In genomic region chr11:86740628-86741488, GRCh38 we compare ENCODE assay signal across 8 cellular contexts. TPM values are rescaled to one million over a fixed set of nuclear protein-coding genes. Genes with fewer than 3 reads are reported as not detected.
DNase-seq lines count a peak whose midpoint lies in the region; ATAC-seq and TF ChIP-seq lines count a peak whose summit lies in the region.

No MANE protein-coding gene starts in this region.

- peaks cover 10% of the 10 kb centered on the region for H3K4me1 Mint-ChIP-seq in activated CD8-positive, alpha-beta T cell treated with anti-CD3 and anti-CD28 coated beads for 36 hours (ENCODE audit: low read depth)
- no peaks in the 10 kb centered on the region for H3K4me1 Mint-ChIP-seq in activated CD8-positive, alpha-beta T cell treated with anti-CD3 and anti-CD28 coated beads, Interleukin-2, amount 10 ng/mL, durations not matched to agents 7 days and 5 days (ENCODE audit: low read depth)
- peaks cover 60% of the 10 kb centered on the region for H3K4me1 Mint-ChIP-seq in neural progenitor cell

- H3K79me2 ChIP-seq in SK-N-SH (ENCODE audit: insufficient read depth) (peaks cover 6% of the 10 kb centered on the region; the same call in 1 of the 2 replicates), neural progenitor cell (ENCODE audit: low read depth) (no peaks in the 10 kb centered on the region), OCI-LY7 (ENCODE audit: insufficient read depth, low read depth, low read length) (no peaks in the 10 kb centered on the region)

- TF ChIP-seq RAD21 in SK-N-SH (IDR thresholded peaks at IDR 0.05; ENCODE audit: low read length) = no peak

- CTCF ChIA-PET in activated CD8-positive, alpha-beta T cell treated with anti-CD3 and anti-CD28 coated beads for 36 hours (lab: Charles Lee) = interaction anchor here (0.9 kb wide), 1 partner anchor 19 kb away, joined by 3 read pairs; no protein-coding TSS in a partner anchor
- CTCF ChIA-PET in activated CD8-positive, alpha-beta T cell treated with anti-CD3 and anti-CD28 coated beads, Interleukin-2, amount 10 ng/mL, durations not matched to agents 7 days and 5 days (lab: Charles Lee) = no interaction called here
- CTCF ChIA-PET in SK-N-SH (lab: Yijun Ruan, JAX) (interaction anchor here (1.1 to 1.5 kb wide), 2 partner anchors 12 to 133 kb away, joined by 3 to 4 read pairs; no protein-coding TSS in a partner anchor), OCI-LY7 (lab: Charles Lee; ENCODE audit: unreplicated experiment) (no interaction called here)

- peak in 1 of 2 experiments; percentile 95; a peak in 2 of 4 replicates for TF ChIP-seq EP300 in SK-N-SH (IDR thresholded peaks at IDR 0.05; ENCODE audit: borderline replicate concordance in 1 of 2, low read depth in 1 of 2, low read length in 1 of 2)

- H3K4me1 ChIP-seq in SK-N-SH (ENCODE audit: control insufficient read depth in 1 of 2, insufficient read depth in 2 of 2, low read depth in 1 of 2, low read length in 1 of 2) (peaks cover 11 to 68% of the 10 kb centered on the region in 2 experiments), neural progenitor cell (peaks cover 14% of the 10 kb centered on the region), OCI-LY7 (ENCODE audit: insufficient read depth, low read length, poor library complexity, severe bottlenecking) (no peaks in the 10 kb centered on the region)

- 22% methylated on average over 7 of the region's 7 CpGs for WGBS in SK-N-SH (ENCODE audit: low lambda C conversion rate)

- H3K27ac ChIP-seq in SK-N-SH (ENCODE audit: low read depth in 2 of 2, low read length in 1 of 2) = peak overlapping the region; percentile 92 to 100
- no peak overlapping the region for H3K27ac ChIP-seq in neural progenitor cell
- no peak overlapping the region for H3K27ac ChIP-seq in OCI-LY7 (ENCODE audit: low read depth, low read length, poor library complexity, severe bottlenecking)

- intact Hi-C loops in activated CD8-positive, alpha-beta T cell treated with anti-CD3 and anti-CD28 coated beads for 36 hours (cut with micrococcal nuclease) = no loop called here
- intact Hi-C loops in OCI-LY7 (cut with micrococcal nuclease; ENCODE audit: unreplicated experiment) = no loop called here

- H3K9me3 Mint-ChIP-seq in activated CD8-positive, alpha-beta T cell treated with anti-CD3 and anti-CD28 coated beads for 36 hours = no peaks in the 10 kb centered on the region
- H3K9me3 Mint-ChIP-seq in activated CD8-positive, alpha-beta T cell treated with anti-CD3 and anti-CD28 coated beads, Interleukin-2, amount 10 ng/mL, durations not matched to agents 7 days and 5 days (ENCODE audit: insufficient read depth) = no peaks in the 10 kb centered on the region
- peaks cover 2% of the 10 kb centered on the region for H3K9me3 Mint-ChIP-seq in neural progenitor cell

- H3K4me3 ChIP-seq in SK-N-SH (ENCODE audit: low read depth in 2 of 2, low read length in 1 of 2) = 0 out of 4 replicates have a peak overlapping the region, but pooled peaks of 1 of the 2 experiments have one; percentile 27
- H3K4me3 ChIP-seq in fibroblast of mammary gland (ENCODE audit: control insufficient read depth, low read depth, low read length) = no peak overlapping the region
- no peak overlapping the region for H3K4me3 ChIP-seq in neural progenitor cell
- H3K4me3 ChIP-seq in OCI-LY7 (ENCODE audit: low read depth, low read length, poor library complexity, severe bottlenecking) = no peak overlapping the region

- H3F3A ChIP-seq in SK-N-SH (replicated peaks; ENCODE audit: insufficient read depth) = peaks cover 69% of the 10 kb centered on the region
- H3F3A ChIP-seq in neural progenitor cell (ENCODE audit: low read depth) = no peaks in the 10 kb centered on the region

- POLR2A ChIA-PET in activated CD8-positive, alpha-beta T cell treated with anti-CD3 and anti-CD28 coated beads for 36 hours (lab: Charles Lee) = no interaction called here
- POLR2A ChIA-PET in activated CD8-positive, alpha-beta T cell treated with anti-CD3 and anti-CD28 coated beads, Interleukin-2, amount 10 ng/mL, durations not matched to agents 7 days and 5 days (lab: Charles Lee) = no interaction called here
- POLR2A ChIA-PET in SK-N-SH (lab: Yijun Ruan, JAX) (no interaction called here), OCI-LY7 (lab: Charles Lee) (no interaction called here)

- no peak for TF ChIP-seq CTCF in activated CD8-positive, alpha-beta T cell treated with anti-CD3 and anti-CD28 coated beads for 36 hours (IDR thresholded peaks at IDR 0.05)
- TF ChIP-seq CTCF in SK-N-SH (IDR thresholded peaks at IDR 0.05) = no peak
- TF ChIP-seq CTCF in fibroblast of mammary gland (conservative IDR thresholded peaks at IDR 0.05; ENCODE audit: control insufficient read depth, insufficient read depth, low read depth, low read length) = no peak
- no peak for TF ChIP-seq CTCF in neural progenitor cell (IDR thresholded peaks at IDR 0.05)
- no peak for TF ChIP-seq CTCF in OCI-LY7 (conservative IDR thresholded peaks at IDR 0.05; ENCODE audit: low read length)
- no peak for TF ChIP-seq CTCF in GM13976 (IDR thresholded peaks at IDR 0.05; ENCODE audit: borderline replicate concordance, control extremely low read depth, extremely low read depth, insufficient read depth, missing control alignments)

- H3K4me2 ChIP-seq in SK-N-SH (peak overlapping the region; percentile 72), neural progenitor cell (no peak overlapping the region), OCI-LY7 (ENCODE audit: low read length) (no peak overlapping the region)

- H3K36me3 ChIP-seq in SK-N-SH (replicated peaks in 1 of 2; ENCODE audit: control insufficient read depth in 1 of 2, insufficient read depth in 2 of 2, low read length in 1 of 2) (no peaks in the 10 kb centered on the region), neural progenitor cell (no peaks in the 10 kb centered on the region), OCI-LY7 (ENCODE audit: insufficient read depth, low read length) (no peaks in the 10 kb centered on the region)

- H3K27me3 Mint-ChIP-seq in activated CD8-positive, alpha-beta T cell treated with anti-CD3 and anti-CD28 coated beads for 36 hours = peaks cover 10% of the 10 kb centered on the region
- H3K27me3 Mint-ChIP-seq in activated CD8-positive, alpha-beta T cell treated with anti-CD3 and anti-CD28 coated beads, Interleukin-2, amount 10 ng/mL, durations not matched to agents 7 days and 5 days (ENCODE audit: low read depth) = no peaks in the 10 kb centered on the region
- peaks cover 6% of the 10 kb centered on the region for H3K27me3 Mint-ChIP-seq in neural progenitor cell (ENCODE audit: insufficient read depth, low read depth)

- peak; percentile 35 for ATAC-seq in activated CD8-positive, alpha-beta T cell treated with anti-CD3 and anti-CD28 coated beads for 36 hours
- ATAC-seq in activated CD8-positive, alpha-beta T cell treated with anti-CD3 and anti-CD28 coated beads, Interleukin-2, amount 10 ng/mL, durations not matched to agents 7 days and 5 days = no peak
- ATAC-seq in GM18520 (IDR thresholded peaks at IDR 0.05; ENCODE audit: unreplicated experiment) = no peak

- no TSS peak for BruUV-seq in OCI-LY7 (replicated peaks; lab: Mats Ljungman, UMichigan)

- no peaks in the 10 kb centered on the region for H3K9me3 ChIP-seq in SK-N-SH
- no peaks in the 10 kb centered on the region for H3K9me3 ChIP-seq in neural progenitor cell (ENCODE audit: low read depth)
- no peaks in the 10 kb centered on the region for H3K9me3 ChIP-seq in OCI-LY7 (ENCODE audit: low read length)

- in situ Hi-C loops in GM13976 (cut with MboI; ENCODE audit: low sequenced_read_pairs, unreplicated experiment) = no loop called here

- H3K9ac ChIP-seq in SK-N-SH (peak overlapping the region; percentile 90), neural progenitor cell (no peak overlapping the region)

- H2AFZ ChIP-seq in SK-N-SH (ENCODE audit: low read depth) (no peak overlapping the region), neural progenitor cell (replicated peaks) (no peak overlapping the region), OCI-LY7 (ENCODE audit: low read length) (no peak overlapping the region)

- no peak overlapping the region for H3K27ac Mint-ChIP-seq in activated CD8-positive, alpha-beta T cell treated with anti-CD3 and anti-CD28 coated beads for 36 hours
- H3K27ac Mint-ChIP-seq in activated CD8-positive, alpha-beta T cell treated with anti-CD3 and anti-CD28 coated beads, Interleukin-2, amount 10 ng/mL, durations not matched to agents 7 days and 5 days = no peak overlapping the region
- peak overlapping the region; percentile 99 for H3K27ac Mint-ChIP-seq in neural progenitor cell

- no peak overlapping the region for H3K4me3 Mint-ChIP-seq in activated CD8-positive, alpha-beta T cell treated with anti-CD3 and anti-CD28 coated beads for 36 hours
- H3K4me3 Mint-ChIP-seq in activated CD8-positive, alpha-beta T cell treated with anti-CD3 and anti-CD28 coated beads, Interleukin-2, amount 10 ng/mL, durations not matched to agents 7 days and 5 days = no peak overlapping the region
- H3K4me3 Mint-ChIP-seq in neural progenitor cell = no peak overlapping the region

- H3K36me3 Mint-ChIP-seq in activated CD8-positive, alpha-beta T cell treated with anti-CD3 and anti-CD28 coated beads for 36 hours (ENCODE audit: low read depth) = no peaks in the 10 kb centered on the region
- H3K36me3 Mint-ChIP-seq in activated CD8-positive, alpha-beta T cell treated with anti-CD3 and anti-CD28 coated beads, Interleukin-2, amount 10 ng/mL, durations not matched to agents 7 days and 5 days (ENCODE audit: low read depth) = no peaks in the 10 kb centered on the region
- peaks cover 1% of the 10 kb centered on the region for H3K36me3 Mint-ChIP-seq in neural progenitor cell

- no peaks in the 10 kb centered on the region for H3K27me3 ChIP-seq in SK-N-SH (ENCODE audit: insufficient read depth)
- H3K27me3 ChIP-seq in neural progenitor cell = no peaks in the 10 kb centered on the region

- H3K9me2 ChIP-seq in SK-N-SH = no peaks in the 10 kb centered on the region
- no peaks in the 10 kb centered on the region for H3K9me2 ChIP-seq in OCI-LY7 (ENCODE audit: insufficient read depth, low read length)

- H4K20me1 ChIP-seq in SK-N-SH (ENCODE audit: insufficient read depth) (no peaks in the 10 kb centered on the region), neural progenitor cell (ENCODE audit: low read depth) (no peaks in the 10 kb centered on the region), OCI-LY7 (ENCODE audit: insufficient read depth, low read length) (no peaks in the 10 kb centered on the region)

- DNase-seq in activated CD8-positive, alpha-beta T cell treated with anti-CD3 and anti-CD28 coated beads for 36 hours = peak; percentile 39
- no peak for DNase-seq in activated CD8-positive, alpha-beta T cell treated with anti-CD3 and anti-CD28 coated beads, Interleukin-2, amount 10 ng/mL, durations not matched to agents 7 days and 5 days
- DNase-seq in SK-N-SH (no peak), fibroblast of mammary gland (ENCODE audit: low read depth) (peak; percentile 97), neural progenitor cell (ENCODE audit: low spot score) (peak; percentile 11), OCI-LY7 (ENCODE audit: low spot score) (no peak), GM13976 (ENCODE audit: low spot score) (no peak)

RNA-seq across cellular contexts. Expression of gene PRSS23, which starts 59.5 kb away (rescaled TPM):
- total RNA-seq in activated CD8-positive, alpha-beta T cell treated with anti-CD3 and anti-CD28 coated beads for 36 hours = 1 to 10 TPM; 1.4 to 2.3 TPM
- total RNA-seq in activated CD8-positive, alpha-beta T cell treated with anti-CD3 and anti-CD28 coated beads, Interleukin-2, amount 10 ng/mL, durations not matched to agents 7 days and 5 days = under 1 TPM in 1 of 2 experiments, not detected in 1; 0.16 TPM
- 326 and 429 TPM in 2 replicates for polyA plus RNA-seq in SK-N-SH (2012; rRNA removed)
- polyA plus RNA-seq in SK-N-SH (2012; cell fraction: cytosol; rRNA removed) = 346 and 361 TPM in 2 replicates
- polyA plus RNA-seq in SK-N-SH (2012; cell fraction: nucleus; rRNA removed) = 89.2 and 204 TPM in 2 replicates
- total RNA-seq in neural progenitor cell (ENCODE audit: low replicate concordance) = 266 and 282 TPM in 2 replicates
- total RNA-seq in OCI-LY7 (2014; rRNA removed; shearing (Covaris generic)) = not detected in 2 replicates
- not detected in 2 replicates for total RNA-seq in OCI-LY7 (2022)

Comparison
In these comparisons a context has a peak if more than half of its experiments do, and no peak if none do; other contexts are left out.
1. DNase-seq: peak in activated CD8-positive, alpha-beta T cell treated with anti-CD3 and anti-CD28 coated beads for 36 hours (single experiment), fibroblast of mammary gland (single experiment) and neural progenitor cell (single experiment); none in activated CD8-positive, alpha-beta T cell treated with anti-CD3 and anti-CD28 coated beads, Interleukin-2, amount 10 ng/mL, durations not matched to agents 7 days and 5 days (single experiment), SK-N-SH (single experiment), OCI-LY7 (single experiment) and GM13976 (single experiment).
2. CTCF ChIA-PET loops: an anchor here in activated CD8-positive, alpha-beta T cell treated with anti-CD3 and anti-CD28 coated beads for 36 hours (0.9 kb wide) and SK-N-SH (1.1 to 1.5 kb wide); none called in activated CD8-positive, alpha-beta T cell treated with anti-CD3 and anti-CD28 coated beads, Interleukin-2, amount 10 ng/mL, durations not matched to agents 7 days and 5 days and OCI-LY7.
3. H3K27ac ChIP-seq: peak in SK-N-SH (2 of 2); none in neural progenitor cell (single experiment) and OCI-LY7 (single experiment).
4. RNA of gene PRSS23, which starts 59.5 kb away (total RNA-seq): 266 to 282 TPM in neural progenitor cell; 1.4 to 2.3 TPM in activated CD8-positive, alpha-beta T cell treated with anti-CD3 and anti-CD28 coated beads for 36 hours, not detected in OCI-LY7 and 0.16 TPM in activated CD8-positive, alpha-beta T cell treated with anti-CD3 and anti-CD28 coated beads, Interleukin-2, amount 10 ng/mL, durations not matched to agents 7 days and 5 days; every median in the first group is over 10 times any median in the second.